In genomic region chr17:7035591-7036368, GRCh38 we compare ENCODE assay signal across 1 cellular context.
A peak's percentile ranks its signal among the peaks of the same experiment; 100 is the strongest.
TF ChIP-seq lines count a peak whose summit lies in the region.

SLC16A13 (plus strand) TSS chr17:7036015; CDS start chr17:7036383, 368 bp downstream.

TF ChIP-seq in HepG2, 621 proteins besides CTCF, POLR2A, EP300 and RAD21 (continued from another document and continues in another):
- TF ChIP-seq ZSCAN12 (CRISPR knock-in tag; IDR thresholded peaks at IDR 0.05), result no peak
- TF ChIP-seq SATB2 (CRISPR knock-in tag; IDR thresholded peaks at IDR 0.05), result no peak
- peak; percentile 66; the same call in 1 of the 2 replicates for TF ChIP-seq TBX2 (CRISPR knock-in tag; IDR thresholded peaks at IDR 0.05; ENCODE audit: borderline replicate concordance)
- peak; percentile 5 for TF ChIP-seq YY1 (IDR thresholded peaks at IDR 0.05; ENCODE audit: insufficient read depth, insufficient replicate concordance, low read depth, low read length)
- no peak for TF ChIP-seq ZFAT (CRISPR knock-in tag; conservative IDR thresholded peaks at IDR 0.05)
- TF ChIP-seq ZBTB40 (IDR thresholded peaks at IDR 0.05), result no peak
- TF ChIP-seq ZBTB40 (CRISPR knock-in tag; IDR thresholded peaks at IDR 0.05), result 0 out of 2 replicates have a peak, but pooled peaks have one; percentile 17
- TF ChIP-seq GATAD1 (CRISPR knock-in tag; IDR thresholded peaks at IDR 0.05), result peak; percentile 62
- TF ChIP-seq, protein P1, sequence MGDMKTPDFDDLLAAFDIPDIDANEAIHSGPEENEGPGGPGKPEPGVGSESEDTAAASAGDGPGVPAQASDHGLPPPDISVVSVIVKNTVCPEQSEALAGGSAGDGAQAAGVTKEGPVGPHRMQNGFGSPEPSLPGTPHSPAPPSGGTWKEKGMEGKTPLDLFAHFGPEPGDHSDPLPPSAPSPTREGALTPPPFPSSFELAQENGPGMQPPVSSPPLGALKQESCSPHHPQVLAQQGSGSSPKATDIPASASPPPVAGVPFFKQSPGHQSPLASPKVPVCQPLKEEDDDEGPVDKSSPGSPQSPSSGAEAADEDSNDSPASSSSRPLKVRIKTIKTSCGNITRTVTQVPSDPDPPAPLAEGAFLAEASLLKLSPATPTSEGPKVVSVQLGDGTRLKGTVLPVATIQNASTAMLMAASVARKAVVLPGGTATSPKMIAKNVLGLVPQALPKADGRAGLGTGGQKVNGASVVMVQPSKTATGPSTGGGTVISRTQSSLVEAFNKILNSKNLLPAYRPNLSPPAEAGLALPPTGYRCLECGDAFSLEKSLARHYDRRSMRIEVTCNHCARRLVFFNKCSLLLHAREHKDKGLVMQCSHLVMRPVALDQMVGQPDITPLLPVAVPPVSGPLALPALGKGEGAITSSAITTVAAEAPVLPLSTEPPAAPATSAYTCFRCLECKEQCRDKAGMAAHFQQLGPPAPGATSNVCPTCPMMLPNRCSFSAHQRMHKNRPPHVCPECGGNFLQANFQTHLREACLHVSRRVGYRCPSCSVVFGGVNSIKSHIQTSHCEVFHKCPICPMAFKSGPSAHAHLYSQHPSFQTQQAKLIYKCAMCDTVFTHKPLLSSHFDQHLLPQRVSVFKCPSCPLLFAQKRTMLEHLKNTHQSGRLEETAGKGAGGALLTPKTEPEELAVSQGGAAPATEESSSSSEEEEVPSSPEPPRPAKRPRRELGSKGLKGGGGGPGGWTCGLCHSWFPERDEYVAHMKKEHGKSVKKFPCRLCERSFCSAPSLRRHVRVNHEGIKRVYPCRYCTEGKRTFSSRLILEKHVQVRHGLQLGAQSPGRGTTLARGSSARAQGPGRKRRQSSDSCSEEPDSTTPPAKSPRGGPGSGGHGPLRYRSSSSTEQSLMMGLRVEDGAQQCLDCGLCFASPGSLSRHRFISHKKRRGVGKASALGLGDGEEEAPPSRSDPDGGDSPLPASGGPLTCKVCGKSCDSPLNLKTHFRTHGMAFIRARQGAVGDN (CRISPR knock-in tag; IDR thresholded peaks at IDR 0.05), result peak; percentile 79
- TF ChIP-seq ZBTB39 (CRISPR knock-in tag; IDR thresholded peaks at IDR 0.05), result 0 out of 2 replicates have a peak, but pooled peaks have one; percentile 26
- peak; percentile 55 for TF ChIP-seq PHF20 (CRISPR knock-in tag; IDR thresholded peaks at IDR 0.05)
- TF ChIP-seq, protein P2, sequence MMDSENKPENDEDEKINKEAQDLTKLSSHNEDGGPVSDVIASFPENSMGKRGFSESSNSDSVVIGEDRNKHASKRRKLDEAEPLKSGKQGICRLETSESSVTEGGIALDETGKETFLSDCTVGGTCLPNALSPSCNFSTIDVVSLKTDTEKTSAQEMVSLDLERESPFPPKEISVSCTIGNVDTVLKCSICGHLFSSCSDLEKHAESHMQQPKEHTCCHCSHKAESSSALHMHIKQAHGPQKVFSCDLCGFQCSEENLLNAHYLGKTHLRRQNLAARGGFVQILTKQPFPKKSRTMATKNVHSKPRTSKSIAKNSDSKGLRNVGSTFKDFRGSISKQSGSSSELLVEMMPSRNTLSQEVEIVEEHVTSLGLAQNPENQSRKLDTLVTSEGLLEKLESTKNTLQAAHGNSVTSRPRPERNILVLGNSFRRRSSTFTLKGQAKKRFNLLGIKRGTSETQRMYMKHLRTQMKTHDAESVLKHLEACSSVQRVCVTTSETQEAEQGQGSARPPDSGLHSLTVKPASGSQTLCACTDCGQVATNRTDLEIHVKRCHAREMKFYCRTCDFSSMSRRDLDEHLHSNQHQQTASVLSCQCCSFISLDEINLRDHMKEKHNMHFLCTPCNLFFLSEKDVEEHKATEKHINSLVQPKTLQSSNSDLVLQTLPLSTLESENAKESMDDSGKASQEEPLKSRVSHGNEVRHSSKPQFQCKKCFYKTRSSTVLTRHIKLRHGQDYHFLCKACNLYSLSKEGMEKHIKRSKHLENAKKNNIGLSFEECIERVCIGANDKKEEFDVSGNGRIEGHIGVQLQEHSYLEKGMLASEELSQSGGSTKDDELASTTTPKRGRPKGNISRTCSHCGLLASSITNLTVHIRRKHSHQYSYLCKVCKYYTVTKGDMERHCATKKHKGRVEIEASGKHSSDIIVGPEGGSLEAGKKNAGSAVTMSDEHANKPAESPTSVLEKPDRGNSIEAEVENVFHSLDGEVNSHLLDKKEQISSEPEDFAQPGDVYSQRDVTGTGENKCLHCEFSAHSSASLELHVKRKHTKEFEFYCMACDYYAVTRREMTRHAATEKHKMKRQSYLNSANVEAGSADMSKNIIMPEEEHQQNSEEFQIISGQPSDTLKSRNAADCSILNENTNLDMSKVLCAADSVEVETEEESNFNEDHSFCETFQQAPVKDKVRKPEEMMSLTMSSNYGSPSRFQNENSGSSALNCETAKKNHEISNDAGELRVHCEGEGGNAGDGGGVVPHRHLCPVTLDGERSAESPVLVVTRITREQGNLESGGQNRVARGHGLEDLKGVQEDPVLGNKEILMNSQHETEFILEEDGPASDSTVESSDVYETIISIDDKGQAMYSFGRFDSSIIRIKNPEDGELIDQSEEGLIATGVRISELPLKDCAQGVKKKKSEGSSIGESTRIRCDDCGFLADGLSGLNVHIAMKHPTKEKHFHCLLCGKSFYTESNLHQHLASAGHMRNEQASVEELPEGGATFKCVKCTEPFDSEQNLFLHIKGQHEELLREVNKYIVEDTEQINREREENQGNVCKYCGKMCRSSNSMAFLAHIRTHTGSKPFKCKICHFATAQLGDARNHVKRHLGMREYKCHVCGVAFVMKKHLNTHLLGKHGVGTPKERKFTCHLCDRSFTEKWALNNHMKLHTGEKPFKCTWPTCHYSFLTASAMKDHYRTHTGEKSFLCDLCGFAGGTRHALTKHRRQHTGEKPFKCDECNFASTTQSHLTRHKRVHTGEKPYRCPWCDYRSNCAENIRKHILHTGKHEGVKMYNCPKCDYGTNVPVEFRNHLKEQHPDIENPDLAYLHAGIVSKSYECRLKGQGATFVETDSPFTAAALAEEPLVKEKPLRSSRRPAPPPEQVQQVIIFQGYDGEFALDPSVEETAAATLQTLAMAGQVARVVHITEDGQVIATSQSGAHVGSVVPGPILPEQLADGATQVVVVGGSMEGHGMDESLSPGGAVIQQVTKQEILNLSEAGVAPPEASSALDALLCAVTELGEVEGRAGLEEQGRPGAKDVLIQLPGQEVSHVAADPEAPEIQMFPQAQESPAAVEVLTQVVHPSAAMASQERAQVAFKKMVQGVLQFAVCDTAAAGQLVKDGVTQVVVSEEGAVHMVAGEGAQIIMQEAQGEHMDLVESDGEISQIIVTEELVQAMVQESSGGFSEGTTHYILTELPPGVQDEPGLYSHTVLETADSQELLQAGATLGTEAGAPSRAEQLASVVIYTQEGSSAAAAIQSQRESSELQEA (CRISPR knock-in tag; IDR thresholded peaks at IDR 0.05; ENCODE audit: not compliant biosample characterization), result peak; percentile 38
- peak; percentile 76; the same call in 1 of the 2 replicates for TF ChIP-seq ARNT2 (CRISPR knock-in tag; IDR thresholded peaks at IDR 0.05; ENCODE audit: low read depth)
- no peak for TF ChIP-seq GMEB2 (CRISPR knock-in tag; IDR thresholded peaks at IDR 0.05; ENCODE audit: low read depth)
- TF ChIP-seq ZFX (CRISPR knock-in tag; IDR thresholded peaks at IDR 0.05; ENCODE audit: low read depth), result peak; percentile 89
- TF ChIP-seq GTF2F1 (IDR thresholded peaks at IDR 0.05; ENCODE audit: low read length), result no peak
- TF ChIP-seq BHLHE40 (IDR thresholded peaks at IDR 0.05; ENCODE audit: low read length), result peak; percentile 60; the same call in 1 of the 2 replicates
- no peak; the same call in 1 of the 2 replicates for TF ChIP-seq REL (CRISPR knock-in tag; conservative IDR thresholded peaks at IDR 0.05)
- TF ChIP-seq ZGPAT (CRISPR knock-in tag; IDR thresholded peaks at IDR 0.05), result peak; percentile 58
